15 cellular contexts compared by ENCODE assay signal in the genomic region with DNA sequence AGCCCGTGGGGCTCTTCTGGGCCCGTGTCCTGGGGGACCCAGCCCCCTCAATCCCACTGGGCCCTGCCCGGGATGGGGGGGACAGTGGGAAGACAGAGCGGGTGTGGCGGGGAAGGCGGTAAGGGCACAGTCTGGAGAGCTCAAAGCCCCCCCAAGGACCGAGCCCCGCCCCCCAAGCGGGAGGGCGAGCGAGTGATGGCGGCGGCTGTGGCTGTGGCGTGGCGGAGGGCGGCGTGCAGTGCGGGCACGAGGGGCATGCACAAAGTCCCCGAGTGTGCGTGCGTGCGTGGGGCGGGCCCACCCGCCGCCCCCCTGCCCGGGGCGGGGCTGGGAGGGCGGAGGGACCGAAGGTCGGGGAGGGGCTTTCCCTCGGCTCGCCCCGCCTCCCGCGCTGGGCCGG. TPM values are rescaled to one million over a fixed set of nuclear protein-coding genes. Genes with fewer than 3 reads are reported as not detected.
DNase-seq lines count a peak whose midpoint lies in the region; ATAC-seq and TF ChIP-seq lines count a peak whose summit lies in the region.
"Had no signal": no experiment of that assay in that cellular context is flagged by ENCODE, and none has a peak within 500 bp of the region (broad histone marks: within the 10 kb centered on the region; RNA-seq: fewer than 3 reads in every experiment).

No MANE protein-coding gene starts in this region.

- DNase-seq in activated CD8-positive, alpha-beta T cell treated with anti-CD3 and anti-CD28 coated beads for 36 hours: no peak
- DNase-seq in activated CD8-positive, alpha-beta T cell treated with anti-CD3 and anti-CD28 coated beads, Interleukin-2, amount 10 ng/mL, durations not matched to agents 7 days and 5 days: no peak
- no peak for DNase-seq in activated T-helper 1 cell treated with anti-CD3 and anti-CD28 coated beads, Interleukin-12 subunit alpha, Interleukin-12 subunit beta, Interleukin-2, Interleukin-4 antibody, amounts not matched to agents 30 ng/mL and 10 ng/mL and 1 ng/mL, durations not matched to agents 14 hours and 24 hours and 36 hours (ENCODE audit: low spot score)
- DNase-seq in NCI-H1694 (lab: John Stamatoyannopoulos, UW): no peak
- DNase-seq in mesothelial cell of epicardium (ENCODE audit: low spot score in 2 of 2, unreplicated experiment in 2 of 2): no peak
- DNase-seq in NCI-H1092 treated with DMSO at 0.1 percent for 48 hours (lab: John Stamatoyannopoulos, UW): no peak
- DNase-seq: aorta, cortex of kidney, left lung, MG63, NCI-H526 treated with DMSO at 0.1 percent for 48 hours had no signal

- peaks cover 7% of the 10 kb centered on the region for H3F3A ChIP-seq in DOHH2 (ENCODE audit: control insufficient read depth, insufficient read depth)

- H3K27me3 ChIP-seq in DOHH2 (ENCODE audit: control insufficient read depth, low read length): peaks cover 19% of the 10 kb centered on the region
- peaks cover 80% of the 10 kb centered on the region for H3K27me3 ChIP-seq in iPS-20b (ENCODE audit: insufficient read depth, low read length)

- peaks cover 14% of the 10 kb centered on the region for H3K79me2 ChIP-seq in DOHH2 (ENCODE audit: control insufficient read depth, low read length)

- CTCF ChIA-PET in activated CD8-positive, alpha-beta T cell treated with anti-CD3 and anti-CD28 coated beads for 36 hours (lab: Charles Lee): no interaction called here
- CTCF ChIA-PET in activated CD8-positive, alpha-beta T cell treated with anti-CD3 and anti-CD28 coated beads, Interleukin-2, amount 10 ng/mL, durations not matched to agents 7 days and 5 days (lab: Charles Lee): no interaction called here

- no peaks in the 10 kb centered on the region for H3K9me2 ChIP-seq in DOHH2 (replicated peaks; ENCODE audit: control insufficient read depth, low read length)

- intact Hi-C loops in activated CD8-positive, alpha-beta T cell treated with anti-CD3 and anti-CD28 coated beads for 36 hours (cut with micrococcal nuclease): no loop called here
- intact Hi-C loops in activated T-helper 1 cell treated with anti-CD3 and anti-CD28 coated beads, Interleukin-12 subunit alpha, Interleukin-12 subunit beta, Interleukin-2, Interleukin-4 antibody, amounts not matched to agents 30 ng/mL and 10 ng/mL and 1 ng/mL, durations not matched to agents 14 hours and 24 hours and 36 hours (cut with micrococcal nuclease): no loop called here

- H4K20me1 ChIP-seq in DOHH2 (ENCODE audit: control insufficient read depth, insufficient read depth, low read depth, low read length): no peaks in the 10 kb centered on the region

- no peak overlapping the region for H3K27ac Mint-ChIP-seq in activated CD8-positive, alpha-beta T cell treated with anti-CD3 and anti-CD28 coated beads for 36 hours
- H3K27ac Mint-ChIP-seq in activated CD8-positive, alpha-beta T cell treated with anti-CD3 and anti-CD28 coated beads, Interleukin-2, amount 10 ng/mL, durations not matched to agents 7 days and 5 days: no peak overlapping the region
- H3K27ac Mint-ChIP-seq in activated T-helper 1 cell treated with anti-CD3 and anti-CD28 coated beads, Interleukin-12 subunit alpha, Interleukin-12 subunit beta, Interleukin-2, Interleukin-4 antibody, amounts not matched to agents 30 ng/mL and 10 ng/mL and 1 ng/mL, durations not matched to agents 14 hours and 24 hours and 36 hours: no peak overlapping the region
- H3K27ac Mint-ChIP-seq in mesothelial cell of epicardium: no peak overlapping the region
- H3K27ac Mint-ChIP-seq: nephron had no signal

- POLR2A ChIA-PET in activated CD8-positive, alpha-beta T cell treated with anti-CD3 and anti-CD28 coated beads for 36 hours (lab: Charles Lee): interaction anchor here (0.8 to 1.5 kb wide), 3 partner anchors 9 to 32 kb away, joined by 3 to 5 read pairs (median 4); a partner anchor contains a TSS
- POLR2A ChIA-PET in activated CD8-positive, alpha-beta T cell treated with anti-CD3 and anti-CD28 coated beads, Interleukin-2, amount 10 ng/mL, durations not matched to agents 7 days and 5 days (lab: Charles Lee): no interaction called here

- H3K4me1 ChIP-seq in DOHH2 (ENCODE audit: control insufficient read depth, low read length) (peaks cover 33% of the 10 kb centered on the region), iPS-20b (ENCODE audit: insufficient read depth, low read length) (no peaks in the 10 kb centered on the region)

- no peak for TF ChIP-seq CTCF in activated CD8-positive, alpha-beta T cell treated with anti-CD3 and anti-CD28 coated beads for 36 hours (IDR thresholded peaks at IDR 0.05)
- TF ChIP-seq CTCF in DOHH2 (IDR thresholded peaks at IDR 0.05; ENCODE audit: low read depth, low read length, poor library complexity, severe bottlenecking): no peak
- TF ChIP-seq CTCF in mesothelial cell of epicardium (IDR thresholded peaks at IDR 0.05; ENCODE audit: unreplicated experiment): no peak

- H3K9me3 ChIP-seq in DOHH2 (ENCODE audit: control insufficient read depth, insufficient read depth, low read length): no peaks in the 10 kb centered on the region
- H3K9me3 ChIP-seq in iPS-20b (ENCODE audit: insufficient read depth, low read depth, low read length): no peaks in the 10 kb centered on the region
- H3K9me3 ChIP-seq: left lung, MG63, tibial nerve had no signal

- H3K9me3 Mint-ChIP-seq in activated CD8-positive, alpha-beta T cell treated with anti-CD3 and anti-CD28 coated beads for 36 hours: no peaks in the 10 kb centered on the region
- H3K9me3 Mint-ChIP-seq in activated CD8-positive, alpha-beta T cell treated with anti-CD3 and anti-CD28 coated beads, Interleukin-2, amount 10 ng/mL, durations not matched to agents 7 days and 5 days (ENCODE audit: insufficient read depth): no peaks in the 10 kb centered on the region
- no peaks in the 10 kb centered on the region for H3K9me3 Mint-ChIP-seq in activated T-helper 1 cell treated with anti-CD3 and anti-CD28 coated beads, Interleukin-12 subunit alpha, Interleukin-12 subunit beta, Interleukin-2, Interleukin-4 antibody, amounts not matched to agents 30 ng/mL and 10 ng/mL and 1 ng/mL, durations not matched to agents 14 hours and 24 hours and 36 hours
- H3K9me3 Mint-ChIP-seq in mesothelial cell of epicardium: no peaks in the 10 kb centered on the region
- H3K9me3 Mint-ChIP-seq: nephron had no signal

- no peaks in the 10 kb centered on the region for H3K36me3 ChIP-seq in DOHH2 (ENCODE audit: control insufficient read depth, low read length)
- no peaks in the 10 kb centered on the region for H3K36me3 ChIP-seq in iPS-20b (ENCODE audit: insufficient read depth, low read depth, low read length)
- H3K36me3 ChIP-seq: left lung, MG63 had no signal

- H3K27me3 Mint-ChIP-seq in activated CD8-positive, alpha-beta T cell treated with anti-CD3 and anti-CD28 coated beads for 36 hours: peaks cover 4% of the 10 kb centered on the region
- peaks cover 20% of the 10 kb centered on the region for H3K27me3 Mint-ChIP-seq in activated CD8-positive, alpha-beta T cell treated with anti-CD3 and anti-CD28 coated beads, Interleukin-2, amount 10 ng/mL, durations not matched to agents 7 days and 5 days (ENCODE audit: low read depth)
- peaks cover 9% of the 10 kb centered on the region for H3K27me3 Mint-ChIP-seq in activated T-helper 1 cell treated with anti-CD3 and anti-CD28 coated beads, Interleukin-12 subunit alpha, Interleukin-12 subunit beta, Interleukin-2, Interleukin-4 antibody, amounts not matched to agents 30 ng/mL and 10 ng/mL and 1 ng/mL, durations not matched to agents 14 hours and 24 hours and 36 hours (ENCODE audit: insufficient read depth)
- H3K27me3 Mint-ChIP-seq in mesothelial cell of epicardium (ENCODE audit: low read depth): peaks cover 75% of the 10 kb centered on the region

- H3K27ac ChIP-seq in DOHH2 (ENCODE audit: low read depth, low read length) (no peak overlapping the region), iPS-20b (ENCODE audit: low read length) (no peak overlapping the region)
- H3K27ac ChIP-seq: left lung, tibial nerve had no signal

- H3K36me3 Mint-ChIP-seq in activated CD8-positive, alpha-beta T cell treated with anti-CD3 and anti-CD28 coated beads for 36 hours (ENCODE audit: low read depth): no peaks in the 10 kb centered on the region
- H3K36me3 Mint-ChIP-seq in activated CD8-positive, alpha-beta T cell treated with anti-CD3 and anti-CD28 coated beads, Interleukin-2, amount 10 ng/mL, durations not matched to agents 7 days and 5 days (ENCODE audit: low read depth): no peaks in the 10 kb centered on the region
- peaks cover 3% of the 10 kb centered on the region for H3K36me3 Mint-ChIP-seq in activated T-helper 1 cell treated with anti-CD3 and anti-CD28 coated beads, Interleukin-12 subunit alpha, Interleukin-12 subunit beta, Interleukin-2, Interleukin-4 antibody, amounts not matched to agents 30 ng/mL and 10 ng/mL and 1 ng/mL, durations not matched to agents 14 hours and 24 hours and 36 hours (ENCODE audit: low read depth)
- H3K36me3 Mint-ChIP-seq in mesothelial cell of epicardium: no peaks in the 10 kb centered on the region

- H3K4me3 Mint-ChIP-seq in activated CD8-positive, alpha-beta T cell treated with anti-CD3 and anti-CD28 coated beads for 36 hours: peak overlapping the region; percentile 24
- no peak overlapping the region for H3K4me3 Mint-ChIP-seq in activated CD8-positive, alpha-beta T cell treated with anti-CD3 and anti-CD28 coated beads, Interleukin-2, amount 10 ng/mL, durations not matched to agents 7 days and 5 days
- peak overlapping the region; percentile 11 for H3K4me3 Mint-ChIP-seq in activated T-helper 1 cell treated with anti-CD3 and anti-CD28 coated beads, Interleukin-12 subunit alpha, Interleukin-12 subunit beta, Interleukin-2, Interleukin-4 antibody, amounts not matched to agents 30 ng/mL and 10 ng/mL and 1 ng/mL, durations not matched to agents 14 hours and 24 hours and 36 hours
- H3K4me3 Mint-ChIP-seq in mesothelial cell of epicardium: no peak overlapping the region

- H3K4me1 Mint-ChIP-seq in activated CD8-positive, alpha-beta T cell treated with anti-CD3 and anti-CD28 coated beads for 36 hours (ENCODE audit: low read depth): peaks cover 28% of the 10 kb centered on the region
- H3K4me1 Mint-ChIP-seq in activated CD8-positive, alpha-beta T cell treated with anti-CD3 and anti-CD28 coated beads, Interleukin-2, amount 10 ng/mL, durations not matched to agents 7 days and 5 days (ENCODE audit: low read depth): peaks cover 37% of the 10 kb centered on the region
- peaks cover 17% of the 10 kb centered on the region for H3K4me1 Mint-ChIP-seq in activated T-helper 1 cell treated with anti-CD3 and anti-CD28 coated beads, Interleukin-12 subunit alpha, Interleukin-12 subunit beta, Interleukin-2, Interleukin-4 antibody, amounts not matched to agents 30 ng/mL and 10 ng/mL and 1 ng/mL, durations not matched to agents 14 hours and 24 hours and 36 hours (ENCODE audit: low read depth)
- peaks cover 18% of the 10 kb centered on the region for H3K4me1 Mint-ChIP-seq in mesothelial cell of epicardium

- H3K4me2 ChIP-seq in DOHH2 (ENCODE audit: low read length): peak overlapping the region; percentile 97

- ATAC-seq in activated CD8-positive, alpha-beta T cell treated with anti-CD3 and anti-CD28 coated beads for 36 hours: no peak
- ATAC-seq in activated CD8-positive, alpha-beta T cell treated with anti-CD3 and anti-CD28 coated beads, Interleukin-2, amount 10 ng/mL, durations not matched to agents 7 days and 5 days: no peak
- ATAC-seq: left lung had no signal

- H3K4me3 ChIP-seq in DOHH2 (ENCODE audit: low read length): peak overlapping the region; percentile 80
- peak overlapping the region; percentile 65; the same call in 1 of the 2 replicates for H3K4me3 ChIP-seq in iPS-20b (ENCODE audit: low read length)
- H3K4me3 ChIP-seq: MG63 had no signal

- H3K9ac ChIP-seq in iPS-20b (ENCODE audit: low read depth, low read length): no peak overlapping the region

RNA-seq across cellular contexts. Expression of a gene that starts 3.6 kb away (rescaled TPM):
- 10 to 100 TPM; 17.6 to 18.7 TPM for total RNA-seq in activated CD8-positive, alpha-beta T cell treated with anti-CD3 and anti-CD28 coated beads for 36 hours
- total RNA-seq in activated CD8-positive, alpha-beta T cell treated with anti-CD3 and anti-CD28 coated beads, Interleukin-2, amount 10 ng/mL, durations not matched to agents 7 days and 5 days: 10 to 100 TPM; 16.9 to 19.4 TPM
- 21.6 and 22.1 TPM in 2 replicates for total RNA-seq in activated T-helper 1 cell treated with anti-CD3 and anti-CD28 coated beads, Interleukin-12 subunit alpha, Interleukin-12 subunit beta, Interleukin-2, Interleukin-4 antibody, amounts not matched to agents 30 ng/mL and 10 ng/mL and 1 ng/mL, durations not matched to agents 14 hours and 24 hours and 36 hours
- 20.6 to 22.8 TPM (median 21.9 TPM) in 3 replicates for total RNA-seq in mesothelial cell of epicardium

RNA-seq across cellular contexts. Expression of a gene that starts 9.6 kb away (rescaled TPM):
- 10 to 100 TPM; 26.2 to 28.7 TPM for total RNA-seq in activated CD8-positive, alpha-beta T cell treated with anti-CD3 and anti-CD28 coated beads for 36 hours
- 10 to 100 TPM; 36.1 to 39.0 TPM for total RNA-seq in activated CD8-positive, alpha-beta T cell treated with anti-CD3 and anti-CD28 coated beads, Interleukin-2, amount 10 ng/mL, durations not matched to agents 7 days and 5 days
- total RNA-seq in activated T-helper 1 cell treated with anti-CD3 and anti-CD28 coated beads, Interleukin-12 subunit alpha, Interleukin-12 subunit beta, Interleukin-2, Interleukin-4 antibody, amounts not matched to agents 30 ng/mL and 10 ng/mL and 1 ng/mL, durations not matched to agents 14 hours and 24 hours and 36 hours: 63.4 and 71.4 TPM in 2 replicates
- total RNA-seq in mesothelial cell of epicardium: 46.1 to 51.2 TPM (median 46.5 TPM) in 3 replicates

RNA-seq across cellular contexts. Expression of a gene that starts 11.8 kb away (rescaled TPM):
- total RNA-seq in activated CD8-positive, alpha-beta T cell treated with anti-CD3 and anti-CD28 coated beads for 36 hours: 1 to 10 TPM; 5.9 to 8.0 TPM
- total RNA-seq in activated CD8-positive, alpha-beta T cell treated with anti-CD3 and anti-CD28 coated beads, Interleukin-2, amount 10 ng/mL, durations not matched to agents 7 days and 5 days: 1 to 10 TPM; 5.9 to 7.3 TPM
- 6.3 and 7.6 TPM in 2 replicates for total RNA-seq in activated T-helper 1 cell treated with anti-CD3 and anti-CD28 coated beads, Interleukin-12 subunit alpha, Interleukin-12 subunit beta, Interleukin-2, Interleukin-4 antibody, amounts not matched to agents 30 ng/mL and 10 ng/mL and 1 ng/mL, durations not matched to agents 14 hours and 24 hours and 36 hours
- 0.18 to 0.85 TPM (median 0.23 TPM) in 3 replicates for total RNA-seq in mesothelial cell of epicardium

RNA-seq across cellular contexts. Expression of a gene that starts 13.6 kb away (rescaled TPM):
- total RNA-seq in activated CD8-positive, alpha-beta T cell treated with anti-CD3 and anti-CD28 coated beads for 36 hours: 10 to 100 TPM; 57.1 to 61.7 TPM
- total RNA-seq in activated CD8-positive, alpha-beta T cell treated with anti-CD3 and anti-CD28 coated beads, Interleukin-2, amount 10 ng/mL, durations not matched to agents 7 days and 5 days: 10 to 100 TPM; 80.4 to 86.4 TPM
- 94.0 and 95.4 TPM in 2 replicates for total RNA-seq in activated T-helper 1 cell treated with anti-CD3 and anti-CD28 coated beads, Interleukin-12 subunit alpha, Interleukin-12 subunit beta, Interleukin-2, Interleukin-4 antibody, amounts not matched to agents 30 ng/mL and 10 ng/mL and 1 ng/mL, durations not matched to agents 14 hours and 24 hours and 36 hours
- 69.4 to 79.9 TPM (median 72.5 TPM) in 3 replicates for total RNA-seq in mesothelial cell of epicardium

RNA-seq across cellular contexts. Expression of a gene that starts 18.3 kb away (rescaled TPM):
- under 1 TPM; 0.79 to 0.89 TPM for total RNA-seq in activated CD8-positive, alpha-beta T cell treated with anti-CD3 and anti-CD28 coated beads for 36 hours
- total RNA-seq in activated CD8-positive, alpha-beta T cell treated with anti-CD3 and anti-CD28 coated beads, Interleukin-2, amount 10 ng/mL, durations not matched to agents 7 days and 5 days: 1 to 10 TPM; 1.4 to 1.9 TPM
- total RNA-seq in activated T-helper 1 cell treated with anti-CD3 and anti-CD28 coated beads, Interleukin-12 subunit alpha, Interleukin-12 subunit beta, Interleukin-2, Interleukin-4 antibody, amounts not matched to agents 30 ng/mL and 10 ng/mL and 1 ng/mL, durations not matched to agents 14 hours and 24 hours and 36 hours: 0.71 and 1.1 TPM in 2 replicates
- 5.9 to 6.1 TPM (median 6.0 TPM) in 3 replicates for total RNA-seq in mesothelial cell of epicardium

Comparison
In these comparisons a context has a peak if more than half of its experiments do, and no peak if none do; other contexts are left out.
1. H3K4me3 Mint-ChIP-seq: peak in activated CD8-positive, alpha-beta T cell treated with anti-CD3 and anti-CD28 coated beads for 36 hours (single experiment) and activated T-helper 1 cell treated with anti-CD3 and anti-CD28 coated beads, Interleukin-12 subunit alpha, Interleukin-12 subunit beta, Interleukin-2, Interleukin-4 antibody, amounts not matched to agents 30 ng/mL and 10 ng/mL and 1 ng/mL, durations not matched to agents 14 hours and 24 hours and 36 hours (single experiment); none in activated CD8-positive, alpha-beta T cell treated with anti-CD3 and anti-CD28 coated beads, Interleukin-2, amount 10 ng/mL, durations not matched to agents 7 days and 5 days (single experiment) and mesothelial cell of epicardium (single experiment).